In the genomic region with DNA sequence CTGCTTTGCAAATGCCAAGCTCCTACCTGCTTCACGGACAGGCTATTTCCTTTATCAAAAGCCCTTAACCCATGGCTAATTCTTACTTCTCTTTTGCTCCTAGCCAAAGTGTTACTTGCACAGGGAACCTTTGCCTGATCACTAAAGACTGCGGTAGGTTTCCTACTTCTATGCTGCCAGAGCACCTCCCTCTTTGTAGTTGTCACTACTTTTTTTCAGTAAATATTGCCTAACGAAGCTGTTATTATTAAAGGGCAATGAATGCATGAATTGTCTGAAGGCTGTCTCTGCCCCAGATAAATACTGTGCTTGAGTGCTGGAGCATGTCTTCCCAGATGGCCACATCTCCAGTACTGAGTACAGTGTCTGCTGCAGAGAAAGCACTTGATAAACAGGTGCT, we compare ENCODE assay signal across 1 cellular context.
TF ChIP-seq lines count a peak whose summit lies in the region.

No MANE protein-coding gene starts in this region.

TF ChIP-seq in liver, 16 proteins besides CTCF, POLR2A, EP300 and RAD21 (continued from another document):
- TF ChIP-seq HNF4G (IDR thresholded peaks at IDR 0.05) (no peak), TAF1 (conservative IDR thresholded peaks at IDR 0.05) (no peak), SP1 (IDR thresholded peaks at IDR 0.05) (peak; percentile 43), RXRA (IDR thresholded peaks at IDR 0.05) (peak in 1 of 2 donors; percentile 42)
